Comparison of ENCODE assay signal across 8 cellular contexts in genomic region chr2:246489-247145, GRCh38. TPM values are rescaled to one million over a fixed set of nuclear protein-coding genes. Genes with fewer than 3 reads are reported as not detected.
DNase-seq lines count a peak whose midpoint lies in the region; ATAC-seq and TF ChIP-seq lines count a peak whose summit lies in the region.

No MANE protein-coding gene starts in this region.

- H3K9me3 ChIP-seq in breast epithelium (no peaks in the 10 kb centered on the region), lung (ENCODE audit: control insufficient read depth in 2 of 2, insufficient read depth in 1 of 2, low read length in 1 of 2) (no peaks in the 10 kb centered on the region)

- H3K9me3 Mint-ChIP-seq in activated T-cell treated with anti-CD3 and anti-CD28 coated beads, Interleukin-2, amount 50 U/mL, for 72 hours, result no peaks in the 10 kb centered on the region

- no peaks in the 10 kb centered on the region for H3K27me3 Mint-ChIP-seq in activated T-cell treated with anti-CD3 and anti-CD28 coated beads, Interleukin-2, amount 50 U/mL, for 72 hours (ENCODE audit: low read depth)

- TF ChIP-seq CTCF in HFF-Myc (IDR thresholded peaks at IDR 0.05; ENCODE audit: low read depth, low read length, missing control alignments) (peak; percentile 46), breast epithelium (IDR thresholded peaks at IDR 0.05) (peak in 2 of 3 donors; percentile 31 to 34), lung (IDR thresholded peaks at IDR 0.05; ENCODE audit: control extremely low read depth, extremely low read depth) (peak; percentile 23)

- peaks cover 7 to 12% of the 10 kb centered on the region in 2 donors for H3K36me3 Mint-ChIP-seq in activated T-cell treated with anti-CD3 and anti-CD28 coated beads, Interleukin-2, amount 50 U/mL, for 72 hours (ENCODE audit: insufficient read depth in 2 of 2)

- peak overlapping the region; percentile 3 for H3K27ac Mint-ChIP-seq in activated T-cell treated with anti-CD3 and anti-CD28 coated beads, Interleukin-2, amount 50 U/mL, for 72 hours

- TF ChIP-seq POLR2A in breast epithelium (IDR thresholded peaks at IDR 0.05), result no peak

- DNase-seq in activated T-cell treated with anti-CD3 and anti-CD28 coated beads, Interleukin-2, amount 50 U/mL, for 72 hours, result peak; percentile 18 to 40
- no peak for DNase-seq in activated T-cell treated with anti-CD3 and anti-CD28 coated beads for 4 hours
- DNase-seq in HFF-Myc (ENCODE audit: extremely low read depth, low read depth), result peak; percentile 42
- DNase-seq in NCI-H510A treated with DMSO at 0.1 percent for 48 hours (lab: John Stamatoyannopoulos, UW), result peak; percentile 45
- DNase-seq in breast epithelium (ENCODE audit: low spot score in 2 of 2), result no peak
- DNase-seq in lung (ENCODE audit: low spot score), result peak; percentile 38
- DNase-seq in T-helper 9 cell, result no peak

- peaks cover 3% of the 10 kb centered on the region for H3K36me3 ChIP-seq in breast epithelium
- peaks cover 15 to 19% of the 10 kb centered on the region in 2 donors for H3K36me3 ChIP-seq in lung (ENCODE audit: control insufficient read depth in 2 of 2, insufficient read depth in 2 of 2, low read length in 2 of 2)

- 64 to 68% methylated on average over 6 of the region's 6 CpGs for WGBS in lung, 2 donors

- no peaks in the 10 kb centered on the region for H3K4me1 ChIP-seq in breast epithelium
- H3K4me1 ChIP-seq in lung (ENCODE audit: control insufficient read depth in 2 of 2, insufficient read depth in 2 of 2, low read length in 2 of 2), result no peaks in the 10 kb centered on the region

- no peak for ATAC-seq in activated T-cell treated with anti-CD3 and anti-CD28 coated beads, Interleukin-2, amount 50 U/mL, for 72 hours (replicated peaks in 1 of 2)
- peak; percentile 77 for ATAC-seq in lung (ENCODE audit: insufficient read depth, low FRiP score)
- ATAC-seq in HG02870 (IDR thresholded peaks at IDR 0.05; ENCODE audit: unreplicated experiment), result no peak

- H3K4me3 Mint-ChIP-seq in activated T-cell treated with anti-CD3 and anti-CD28 coated beads, Interleukin-2, amount 50 U/mL, for 72 hours, result no peak overlapping the region

- intact Hi-C loops in breast epithelium (cut with DNase I; ENCODE audit: low total_unique reads), result no loop called here

- peaks cover 4% of the 10 kb centered on the region for H3K4me1 Mint-ChIP-seq in activated T-cell treated with anti-CD3 and anti-CD28 coated beads, Interleukin-2, amount 50 U/mL, for 72 hours (ENCODE audit: low read depth)

- H3K4me3 ChIP-seq in HFF-Myc (replicated peaks; ENCODE audit: low read depth, low read length), result no peak overlapping the region
- H3K4me3 ChIP-seq in breast epithelium, result no peak overlapping the region
- H3K4me3 ChIP-seq in lung, result no peak overlapping the region

- no peaks in the 10 kb centered on the region for H3K27me3 ChIP-seq in breast epithelium
- no peaks in the 10 kb centered on the region for H3K27me3 ChIP-seq in lung (ENCODE audit: control insufficient read depth, insufficient read depth)

- no peak overlapping the region for H3K27ac ChIP-seq in breast epithelium
- no peak overlapping the region for H3K27ac ChIP-seq in lung (ENCODE audit: low read depth in 1 of 2, low read length in 1 of 2)

RNA-seq across cellular contexts. Expression of gene SH3YL1, which starts 17.2 kb away (rescaled TPM):
- 10 to 100 TPM; 31.6 to 37.8 TPM for total RNA-seq in activated T-cell treated with anti-CD3 and anti-CD28 coated beads, Interleukin-2, amount 50 U/mL, for 72 hours
- total RNA-seq in breast epithelium (100 to 1,000 TPM in 1 of 3 donors, 10 to 100 TPM in 2; 40.5 to 151 (median 81.6) TPM), lung (100 to 1,000 TPM in 1 of 2 donors, 10 to 100 TPM in 1; 42.7 to 121 TPM)
- 10 to 100 TPM; 35.1 to 65.8 TPM for polyA plus RNA-seq in lung

RNA-seq across cellular contexts. Expression of gene ACP1, which starts 18.1 kb away (rescaled TPM):
- total RNA-seq in activated T-cell treated with anti-CD3 and anti-CD28 coated beads, Interleukin-2, amount 50 U/mL, for 72 hours, result 100 to 1,000 TPM; 141 to 163 TPM
- total RNA-seq in breast epithelium (100 to 1,000 TPM in 1 of 3 donors, 10 to 100 TPM in 2; 84.0 to 109 (median 84.2) TPM), lung (100 to 1,000 TPM in 1 of 2 donors, 10 to 100 TPM in 1; 81.3 to 136 TPM)
- 10 to 100 TPM; 66.0 to 68.7 TPM for polyA plus RNA-seq in lung

RNA-seq across cellular contexts. Expression of gene ALKAL2, which starts 41.3 kb away (rescaled TPM):
- total RNA-seq in activated T-cell treated with anti-CD3 and anti-CD28 coated beads, Interleukin-2, amount 50 U/mL, for 72 hours, result under 1 TPM; 0.36 to 0.60 TPM
- total RNA-seq in breast epithelium (10 to 100 TPM; 10.1 to 26.4 (median 16.1) TPM), lung (10 to 100 TPM; 17.5 to 20.7 TPM)
- 10 to 100 TPM; 13.4 to 31.3 TPM for polyA plus RNA-seq in lung

Comparison
In these comparisons a context has a peak if more than half of its experiments do, and no peak if none do; other contexts are left out.
1. DNase-seq: peak in activated T-cell treated with anti-CD3 and anti-CD28 coated beads, Interleukin-2, amount 50 U/mL, for 72 hours (2 of 2), HFF-Myc (single experiment), NCI-H510A treated with DMSO at 0.1 percent for 48 hours (single experiment) and lung (single experiment); none in activated T-cell treated with anti-CD3 and anti-CD28 coated beads for 4 hours (single experiment), breast epithelium (0 of 2) and T-helper 9 cell (single experiment).
2. RNA of gene ALKAL2, which starts 41.3 kb away (total RNA-seq): 17.5 to 20.7 TPM in lung and 10.1 to 26.4 TPM in breast epithelium; 0.36 to 0.60 TPM in activated T-cell treated with anti-CD3 and anti-CD28 coated beads, Interleukin-2, amount 50 U/mL, for 72 hours; every median in the first group is over 4 times any median in the second.
3. Peak in every context shown above with its lines, with median percentiles within 50 percentile points of each other: CTCF ChIP-seq.